ENCODE assay signal across 19 cellular contexts in the genomic region with DNA sequence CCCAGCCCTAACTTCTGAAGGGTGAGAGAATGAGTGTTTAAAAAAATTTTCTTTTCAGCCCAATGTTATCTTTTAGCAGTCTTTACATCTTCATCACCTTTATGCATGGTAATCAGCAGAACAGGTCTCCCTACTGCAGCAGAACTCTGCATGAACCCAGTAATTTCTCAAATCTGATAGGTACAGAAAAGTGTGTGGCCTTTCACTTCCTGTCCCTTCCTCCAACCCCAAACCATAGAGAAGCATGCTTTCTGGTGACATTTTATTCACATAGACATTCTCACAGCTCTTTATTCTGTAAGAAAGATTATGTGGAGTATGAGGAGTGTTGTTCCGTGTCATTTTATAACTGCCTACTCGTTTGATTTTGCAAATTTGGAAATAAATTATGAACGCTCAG.
DNase-seq lines count a peak whose midpoint lies in the region; ATAC-seq, FAIRE-seq and TF ChIP-seq lines count a peak whose summit lies in the region.
"Had no signal": no experiment of that assay in that cellular context is flagged by ENCODE, and none has a peak within 500 bp of the region (broad histone marks: within the 10 kb centered on the region; RNA-seq: fewer than 3 reads in every experiment).

No MANE protein-coding gene starts in this region.

- intact Hi-C loops in activated CD4-positive, alpha-beta T cell treated with anti-CD3 and anti-CD28 coated beads, Interleukin-2, amount 10 ng/mL, durations not matched to agents 24 days and 14 days (cut with micrococcal nuclease) = loop anchor here (5.0 kb wide), 2 partner anchors 35 to 215 kb away; no protein-coding TSS in a partner anchor

- H3K9me3 ChIP-seq in T-helper 17 cell (ENCODE audit: control insufficient read depth, low read length, poor library complexity, severe bottlenecking) = no peaks in the 10 kb centered on the region
- H3K9me3 ChIP-seq in small intestine (ENCODE audit: control insufficient read depth, low read depth) = no peaks in the 10 kb centered on the region
- H3K9me3 ChIP-seq: A549 had no signal

- H3K36me3 ChIP-seq in small intestine (ENCODE audit: control insufficient read depth in 2 of 2, insufficient read depth in 2 of 2, low read length in 2 of 2) = peaks cover 0 to 4% of the 10 kb centered on the region in 2 donors
- H3K36me3 ChIP-seq: cardiac muscle cell had no signal

- DNase-seq in activated CD4-positive, alpha-beta T cell treated with anti-CD3 and anti-CD28 coated beads, Interleukin-2, amount 10 ng/mL, durations not matched to agents 24 days and 14 days = peak; percentile 65
- no peak for DNase-seq in activated CD4-positive, alpha-beta T cell treated with anti-CD3 and anti-CD28 coated beads, Interleukin-2, amount 50 U/mL, for 4 hours
- DNase-seq in T-helper 17 cell (no peak), small intestine (peak; percentile 40), activated gamma-delta T cell (lab: John Stamatoyannopoulos, UW) (no peak), GM10266 (ENCODE audit: extremely low spot score) (no peak), substantia nigra (lab: John Stamatoyannopoulos, UW) (no peak)
- DNase-seq: activated CD4-positive, alpha-beta T cell treated with anti-CD3 and anti-CD28 coated beads, Interleukin-2, amount 50 U/mL, for 48 hours; IMR-90; NCI-H1436 treated with DMSO at 0.1 percent for 48 hours; NCI-H510A had no signal

- H3K27me3 Mint-ChIP-seq in activated CD4-positive, alpha-beta T cell treated with anti-CD3 and anti-CD28 coated beads, Interleukin-2, amount 10 ng/mL, durations not matched to agents 24 days and 14 days = no peaks in the 10 kb centered on the region
- no peaks in the 10 kb centered on the region for H3K27me3 Mint-ChIP-seq in T-helper 17 cell
- H3K27me3 Mint-ChIP-seq: activated naive CD4-positive, alpha-beta T cell treated with anti-CD3 and anti-CD28 coated beads, Interleukin-2, amount 50 U/mL, for 24 hours had no signal

- 81 to 86% (median 81%) methylated on average over 3 of the region's 3 CpGs for WGBS in small intestine, 3 donors

- peak overlapping the region; percentile 31 for H3K4me3 Mint-ChIP-seq in activated CD4-positive, alpha-beta T cell treated with anti-CD3 and anti-CD28 coated beads, Interleukin-2, amount 10 ng/mL, durations not matched to agents 24 days and 14 days
- peak overlapping the region; percentile 41 for H3K4me3 Mint-ChIP-seq in T-helper 17 cell
- H3K4me3 Mint-ChIP-seq: activated naive CD4-positive, alpha-beta T cell treated with anti-CD3 and anti-CD28 coated beads, Interleukin-2, amount 50 U/mL, for 24 hours; mesothelial cell of epicardium had no signal

- FAIRE-seq in small intestine (lab: Jason Lieb, UNC) = no peak
- FAIRE-seq: A549, frontal cortex, islet of Langerhans had no signal

- TF ChIP-seq CTCF in GM10266 (IDR thresholded peaks at IDR 0.05; ENCODE audit: control insufficient read depth, insufficient read depth, low read depth, missing control alignments) = no peak

- no peak overlapping the region for H3K27ac Mint-ChIP-seq in activated CD4-positive, alpha-beta T cell treated with anti-CD3 and anti-CD28 coated beads, Interleukin-2, amount 10 ng/mL, durations not matched to agents 24 days and 14 days
- no peak overlapping the region for H3K27ac Mint-ChIP-seq in T-helper 17 cell

- no peak overlapping the region for H3K4me3 ChIP-seq in small intestine (ENCODE audit: low read depth in 1 of 2, low read length in 2 of 2)
- H3K4me3 ChIP-seq: A549, cardiac muscle cell had no signal

- H3K27ac ChIP-seq in small intestine (ENCODE audit: low read depth in 1 of 2, low read length in 1 of 2) = no peak overlapping the region
- H3K27ac ChIP-seq in substantia nigra (ENCODE audit: low read depth, low read length, poor library complexity, severe bottlenecking) = no peak overlapping the region
- H3K27ac ChIP-seq: A549, cardiac muscle cell, parathyroid adenoma had no signal

- H3K27me3 ChIP-seq in small intestine (ENCODE audit: control insufficient read depth in 2 of 2, insufficient read depth in 2 of 2, low read length in 2 of 2) = no peaks in the 10 kb centered on the region
- H3K27me3 ChIP-seq: cardiac muscle cell had no signal

- no peaks in the 10 kb centered on the region for H3K4me1 ChIP-seq in small intestine (ENCODE audit: control insufficient read depth in 2 of 2, insufficient read depth in 1 of 2, low read depth in 1 of 2, low read length in 1 of 2)
- H3K4me1 ChIP-seq: A549, parathyroid adenoma had no signal

- H3K4me1 Mint-ChIP-seq in activated CD4-positive, alpha-beta T cell treated with anti-CD3 and anti-CD28 coated beads, Interleukin-2, amount 10 ng/mL, durations not matched to agents 24 days and 14 days = peaks cover 42% of the 10 kb centered on the region
- H3K4me1 Mint-ChIP-seq in T-helper 17 cell = peaks cover 29% of the 10 kb centered on the region

- peaks cover 50% of the 10 kb centered on the region for H3K36me3 Mint-ChIP-seq in activated CD4-positive, alpha-beta T cell treated with anti-CD3 and anti-CD28 coated beads, Interleukin-2, amount 10 ng/mL, durations not matched to agents 24 days and 14 days (ENCODE audit: low read depth)
- peaks cover 3% of the 10 kb centered on the region for H3K36me3 Mint-ChIP-seq in T-helper 17 cell (ENCODE audit: low read depth)

- ATAC-seq in HG02798 (IDR thresholded peaks at IDR 0.05; ENCODE audit: poor library complexity, unreplicated experiment) = peak; percentile 69
- peak; percentile 48 for ATAC-seq in T-helper 17 cell
- ATAC-seq: A549 had no signal

- no peaks in the 10 kb centered on the region for H3K9me3 Mint-ChIP-seq in activated CD4-positive, alpha-beta T cell treated with anti-CD3 and anti-CD28 coated beads, Interleukin-2, amount 10 ng/mL, durations not matched to agents 24 days and 14 days
- H3K9me3 Mint-ChIP-seq: activated naive CD4-positive, alpha-beta T cell treated with anti-CD3 and anti-CD28 coated beads, Interleukin-2, amount 50 U/mL, for 24 hours; mesothelial cell of epicardium had no signal

Comparison
In these comparisons a context has a peak if more than half of its experiments do, and no peak if none do; other contexts are left out.
1. DNase-seq: peak in activated CD4-positive, alpha-beta T cell treated with anti-CD3 and anti-CD28 coated beads, Interleukin-2, amount 10 ng/mL, durations not matched to agents 24 days and 14 days (single experiment) and small intestine (single experiment); none in activated CD4-positive, alpha-beta T cell treated with anti-CD3 and anti-CD28 coated beads, Interleukin-2, amount 50 U/mL, for 4 hours (0 of 2), T-helper 17 cell (0 of 3), activated gamma-delta T cell (single experiment), GM10266 (single experiment) and substantia nigra (0 of 49).